ENCODE assay signal across 8 cellular contexts in genomic region chr7:92609921-92610518, GRCh38. TPM values are rescaled to one million over a fixed set of nuclear protein-coding genes. Genes with fewer than 3 reads are reported as not detected.
DNase-seq lines count a peak whose midpoint lies in the region; ATAC-seq and TF ChIP-seq lines count a peak whose summit lies in the region.

No MANE protein-coding gene starts in this region.

- no peaks in the 10 kb centered on the region for H3K36me3 Mint-ChIP-seq in WTC11

- no peaks in the 10 kb centered on the region; the same call in 1 of the 2 replicates for H3K27me3 Mint-ChIP-seq in WTC11 (ENCODE audit: low read depth)

- peaks cover 17% of the 10 kb centered on the region for H3K4me1 Mint-ChIP-seq in WTC11

- H3K9me3 Mint-ChIP-seq in WTC11: no peaks in the 10 kb centered on the region

- POLR2A ChIA-PET in WTC11 (lab: Charles Lee): interaction anchor here (0.5 to 1.0 kb wide), 3 partner anchors 19 to 444 kb away, joined by 3 to 6 read pairs (median 3); no protein-coding TSS in a partner anchor

- peak; percentile 65 for DNase-seq in DMS53 (lab: John Stamatoyannopoulos, UW)
- DNase-seq in WTC11 (ENCODE audit: low spot score): no peak
- no peak for DNase-seq in left colon

- peak; percentile 65 for ATAC-seq in HG03354 (IDR thresholded peaks at IDR 0.05; ENCODE audit: poor library complexity, severe bottlenecking, unreplicated experiment)
- peak; percentile 29 for ATAC-seq in WTC11
- peak; percentile 37 for ATAC-seq in left colon
- no peak for ATAC-seq in HG03045 (IDR thresholded peaks at IDR 0.05; ENCODE audit: unreplicated experiment)
- ATAC-seq in GM19395 (IDR thresholded peaks at IDR 0.05; ENCODE audit: unreplicated experiment): no peak
- no peak for ATAC-seq in HG03460 (IDR thresholded peaks at IDR 0.05; ENCODE audit: unreplicated experiment)
- no peak for ATAC-seq in HG03196 (IDR thresholded peaks at IDR 0.05; ENCODE audit: unreplicated experiment)

- intact Hi-C loops in left colon (cut with DNase I, micrococcal nuclease): loop anchor here (10.0 kb wide), 1 partner anchor 445 kb away; no protein-coding TSS in a partner anchor

- CTCF ChIA-PET in WTC11 (lab: Charles Lee): interaction anchor here (0.6 to 2.1 kb wide), 15 partner anchors 9 to 384 kb away, joined by 3 to 22 read pairs (median 3); partner anchors contain the start of genes FAM133B, PEX1 and RBM48

- no peak overlapping the region for H3K27ac Mint-ChIP-seq in WTC11

- H3K4me3 Mint-ChIP-seq in WTC11: no peak overlapping the region; the same call in 1 of the 2 replicates

- no peak for TF ChIP-seq CTCF in WTC11 (IDR thresholded peaks at IDR 0.05)

TF ChIP-seq in WTC11, 78 proteins besides CTCF, POLR2A, EP300 and RAD21:
- no peak for TF ChIP-seq SOX15 (CRISPR knock-in tag; IDR thresholded peaks at IDR 0.05)
- no peak for TF ChIP-seq NR1H2 (CRISPR knock-in tag; IDR thresholded peaks at IDR 0.05)
- TF ChIP-seq ZNF396 (CRISPR knock-in tag; IDR thresholded peaks at IDR 0.05; ENCODE audit: borderline replicate concordance): no peak
- TF ChIP-seq USF2 (CRISPR knock-in tag; IDR thresholded peaks at IDR 0.05): no peak
- no peak for TF ChIP-seq IRF1 (CRISPR knock-in tag; IDR thresholded peaks at IDR 0.05)
- TF ChIP-seq OVOL2 (CRISPR knock-in tag; IDR thresholded peaks at IDR 0.05; ENCODE audit: borderline replicate concordance): no peak

RNA-seq across cellular contexts. Expression of gene FAM133B, which starts 19.8 kb away (rescaled TPM):
- total RNA-seq in WTC11 (2021): 32.2 to 34.9 TPM (median 32.5 TPM) in 3 replicates
- 10 to 100 TPM; 17.9 to 19.8 TPM for total RNA-seq in left colon

Comparison
In these comparisons a context has a peak if more than half of its experiments do, and no peak if none do; other contexts are left out.
1. ATAC-seq: peak in HG03354 (single experiment), WTC11 (single experiment) and left colon (single experiment); none in HG03045 (single experiment), GM19395 (single experiment), HG03460 (single experiment) and HG03196 (single experiment).